Comparison of ENCODE assay signal across 8 cellular contexts in genomic region chr9:125649315-125649714, GRCh38. TPM values are rescaled to one million over a fixed set of nuclear protein-coding genes. Genes with fewer than 3 reads are reported as not detected.
DNase-seq lines count a peak whose midpoint lies in the region; ATAC-seq and TF ChIP-seq lines count a peak whose summit lies in the region.

No MANE protein-coding gene starts in this region.

- H3K27ac ChIP-seq in foreskin keratinocyte = peak overlapping the region; percentile 76

- peaks cover 16% of the 10 kb centered on the region for H3K36me3 Mint-ChIP-seq in activated CD8-positive, alpha-beta memory T cell treated with anti-CD3 and anti-CD28 coated beads, Interleukin-2, amount 10 ng/mL, durations not matched to agents 7 days and 5 days

- no peaks in the 10 kb centered on the region for H3K27me3 Mint-ChIP-seq in activated CD8-positive, alpha-beta memory T cell treated with anti-CD3 and anti-CD28 coated beads, Interleukin-2, amount 10 ng/mL, durations not matched to agents 7 days and 5 days

- no peaks in the 10 kb centered on the region for H3K27me3 ChIP-seq in foreskin keratinocyte

- no peak overlapping the region for H3K4me3 Mint-ChIP-seq in activated CD8-positive, alpha-beta memory T cell treated with anti-CD3 and anti-CD28 coated beads, Interleukin-2, amount 10 ng/mL, durations not matched to agents 7 days and 5 days

- peaks cover 41% of the 10 kb centered on the region for H3K4me1 Mint-ChIP-seq in activated CD8-positive, alpha-beta memory T cell treated with anti-CD3 and anti-CD28 coated beads, Interleukin-2, amount 10 ng/mL, durations not matched to agents 7 days and 5 days

- H3K27ac Mint-ChIP-seq in activated CD8-positive, alpha-beta memory T cell treated with anti-CD3 and anti-CD28 coated beads, Interleukin-2, amount 10 ng/mL, durations not matched to agents 7 days and 5 days = no peak overlapping the region

- ATAC-seq in foreskin keratinocyte = peak; percentile 93
- ATAC-seq in GM18868 (IDR thresholded peaks at IDR 0.05; ENCODE audit: unreplicated experiment) = no peak
- ATAC-seq in GM21447 (IDR thresholded peaks at IDR 0.05; ENCODE audit: unreplicated experiment) = no peak
- ATAC-seq in GM19351 (IDR thresholded peaks at IDR 0.05; ENCODE audit: unreplicated experiment) = no peak
- ATAC-seq in activated CD8-positive, alpha-beta memory T cell treated with anti-CD3 and anti-CD28 coated beads, Interleukin-2, amount 10 ng/mL, durations not matched to agents 7 days and 5 days = no peak

- no peaks in the 10 kb centered on the region for H3K9me3 Mint-ChIP-seq in activated CD8-positive, alpha-beta memory T cell treated with anti-CD3 and anti-CD28 coated beads, Interleukin-2, amount 10 ng/mL, durations not matched to agents 7 days and 5 days (ENCODE audit: low read depth)

- H3K4me1 ChIP-seq in foreskin keratinocyte = peaks cover 28% of the 10 kb centered on the region

- CTCF ChIA-PET in activated CD8-positive, alpha-beta memory T cell treated with anti-CD3 and anti-CD28 coated beads, Interleukin-2, amount 10 ng/mL, durations not matched to agents 7 days and 5 days (lab: Charles Lee) = no interaction called here

- peak; percentile 61 for DNase-seq in stimulated activated CD4-positive, alpha-beta T cell treated with anti-CD3 and anti-CD28 coated beads, Interleukin-15, amount 100 ng/mL, for 24 hours
- DNase-seq in stimulated activated CD4-positive, alpha-beta T cell treated with anti-CD3 and anti-CD28 coated beads, Interleukin-12 subunit alpha, Interleukin-12 subunit beta, amount 100 ng/mL, for 4 hours = no peak
- DNase-seq in SKM-1 (lab: John Stamatoyannopoulos, UW; ENCODE audit: unreplicated experiment) = peak; percentile 60
- DNase-seq in foreskin keratinocyte = peak; percentile 85 to 93
- DNase-seq in activated CD8-positive, alpha-beta memory T cell treated with anti-CD3 and anti-CD28 coated beads, Interleukin-2, amount 10 ng/mL, durations not matched to agents 7 days and 5 days = no peak

- no peak for TF ChIP-seq CTCF in foreskin keratinocyte (conservative IDR thresholded peaks at IDR 0.05)

RNA-seq across cellular contexts. Expression of gene MAPKAP1, which starts 57.7 kb away (rescaled TPM):
- total RNA-seq in foreskin keratinocyte = 94.0 and 95.6 TPM in 2 replicates
- 116 and 122 TPM in 2 replicates for polyA plus RNA-seq in foreskin keratinocyte
- total RNA-seq in activated CD8-positive, alpha-beta memory T cell treated with anti-CD3 and anti-CD28 coated beads, Interleukin-2, amount 10 ng/mL, durations not matched to agents 7 days and 5 days = 10 to 100 TPM; 53.2 to 59.4 TPM

Comparison
In these comparisons a context has a peak if more than half of its experiments do, and no peak if none do; other contexts are left out.
1. DNase-seq: peak in stimulated activated CD4-positive, alpha-beta T cell treated with anti-CD3 and anti-CD28 coated beads, Interleukin-15, amount 100 ng/mL, for 24 hours (single experiment), SKM-1 (single experiment) and foreskin keratinocyte (2 of 2); none in stimulated activated CD4-positive, alpha-beta T cell treated with anti-CD3 and anti-CD28 coated beads, Interleukin-12 subunit alpha, Interleukin-12 subunit beta, amount 100 ng/mL, for 4 hours (single experiment) and activated CD8-positive, alpha-beta memory T cell treated with anti-CD3 and anti-CD28 coated beads, Interleukin-2, amount 10 ng/mL, durations not matched to agents 7 days and 5 days (single experiment).